In genomic region chr3:178719036-178719635, GRCh38 we compare ENCODE assay signal across 24 cellular contexts.
DNase-seq lines count a peak whose midpoint lies in the region; ATAC-seq, FAIRE-seq and TF ChIP-seq lines count a peak whose summit lies in the region.
"Had no signal": no experiment of that assay in that cellular context is flagged by ENCODE, and none has a peak within 500 bp of the region (broad histone marks: within the 10 kb centered on the region; RNA-seq: fewer than 3 reads in every experiment).

No MANE protein-coding gene starts in this region.

- H3K9me3 ChIP-seq in right cardiac atrium (ENCODE audit: control insufficient read depth, low read length) = no peaks in the 10 kb centered on the region
- H3K9me3 ChIP-seq: prostate gland had no signal

- peak; percentile 71 for ATAC-seq in Right ventricle myocardium superior (ENCODE audit: poor library complexity)
- peak; percentile 48 to 52 for ATAC-seq in right cardiac atrium
- no peak for ATAC-seq in GM21529 (IDR thresholded peaks at IDR 0.05; ENCODE audit: unreplicated experiment)
- ATAC-seq: activated T-cell treated with anti-CD3 and anti-CD28 coated beads, Interleukin-2, amount 50 U/mL, for 4 hours; effector memory CD8-positive, alpha-beta T cell had no signal

- no peaks in the 10 kb centered on the region for H3K36me3 ChIP-seq in bronchial epithelial cell (ENCODE audit: control insufficient read depth, insufficient read depth, low read length)
- H3K36me3 ChIP-seq: prostate gland had no signal

- no peaks in the 10 kb centered on the region for H3K27me3 ChIP-seq in bronchial epithelial cell (ENCODE audit: control insufficient read depth, insufficient read depth, low read length)
- no peaks in the 10 kb centered on the region for H3K27me3 ChIP-seq in right cardiac atrium (ENCODE audit: control insufficient read depth, insufficient read depth)

- DNase-seq in Right ventricle myocardium superior (no peak), cardiac septum (ENCODE audit: low spot score) (no peak), bronchial epithelial cell (ENCODE audit: low read depth) (peak; percentile 35), right cardiac atrium (no peak), DMS79 (lab: John Stamatoyannopoulos, UW) (no peak), globus pallidus (ENCODE audit: low spot score) (no peak), HPDE6-E6E7 (ENCODE audit: extremely low spot score) (no peak)
- DNase-seq: ACHN; activated CD4-positive, alpha-beta memory T cell treated with anti-CD3 and anti-CD28 coated beads for 36 hours; activated naive CD8-positive, alpha-beta T cell treated with anti-CD3 and anti-CD28 coated beads for 36 hours; activated T-cell treated with anti-CD3 and anti-CD28 coated beads, Interleukin-2, amount 50 U/mL, for 4 hours; caudate nucleus; CD8-positive, alpha-beta memory T cell; effector memory CD8-positive, alpha-beta T cell; foreskin melanocyte; GM23248; NCI-H1436 treated with DMSO at 0.1 percent for 48 hours; NCI-H524 treated with DMSO at 0.1 percent for 48 hours; nephron progenitor cell had no signal

- no peak for TF ChIP-seq CTCF in bronchial epithelial cell (IDR thresholded peaks at IDR 0.05; ENCODE audit: insufficient read depth, low read length, severe bottlenecking)

- H3K4me1 ChIP-seq in right cardiac atrium (ENCODE audit: control insufficient read depth, insufficient read depth, low read length) = peaks cover 3% of the 10 kb centered on the region
- H3K4me1 ChIP-seq: prostate gland had no signal

- peak overlapping the region; percentile 24 for H3K27ac ChIP-seq in right cardiac atrium (ENCODE audit: low read length)
- H3K27ac ChIP-seq: GM23248, HL-60, KMS-11, PC-9, prostate gland had no signal

- no peak for FAIRE-seq in bronchial epithelial cell (lab: Jason Lieb, UNC)

- H3K4me3 ChIP-seq in bronchial epithelial cell (ENCODE audit: low read depth, low read length) (no peak overlapping the region), right cardiac atrium (ENCODE audit: low read length) (no peak overlapping the region)
- H3K4me3 ChIP-seq: GM23248, PC-9, prostate gland had no signal

- intact Hi-C loops in Right ventricle myocardium superior (cut with DNase I) = no loop called here
- intact Hi-C loops in cardiac septum (cut with DNase I) = no loop called here
- intact Hi-C loops in right cardiac atrium (cut with DNase I) = no loop called here
